In the genomic region with DNA sequence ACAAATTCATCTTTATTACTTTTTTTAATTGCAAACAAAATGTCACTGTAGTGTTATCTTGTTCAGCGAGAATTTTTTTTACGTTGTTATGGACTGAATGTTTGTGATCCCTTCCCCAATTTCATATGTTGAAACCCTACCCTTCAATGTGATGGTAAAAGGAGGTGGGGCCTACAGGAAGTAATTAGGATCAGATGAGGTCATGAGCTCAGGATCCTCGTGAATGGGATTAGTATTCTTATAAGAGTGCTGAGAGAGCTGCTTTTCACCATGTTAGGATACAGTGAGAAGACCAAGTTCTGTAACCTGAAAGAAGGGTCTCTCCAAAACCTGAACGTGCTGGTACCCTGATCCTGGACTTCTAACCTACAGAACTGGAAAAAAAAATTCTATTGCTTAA, we compare ENCODE assay signal across 20 cellular contexts.
DNase-seq lines count a peak whose midpoint lies in the region; ATAC-seq and TF ChIP-seq lines count a peak whose summit lies in the region.
"Had no signal": no experiment of that assay in that cellular context is flagged by ENCODE, and none has a peak within 500 bp of the region (broad histone marks: within the 10 kb centered on the region; RNA-seq: fewer than 3 reads in every experiment).

No MANE protein-coding gene starts in this region.

- no peak overlapping the region for H3K4me3 Mint-ChIP-seq in CD4-positive, alpha-beta T cell
- no peak overlapping the region for H3K4me3 Mint-ChIP-seq in T-cell
- H3K4me3 Mint-ChIP-seq: CD14-positive monocyte; CD8-positive, alpha-beta memory T cell; H9; IgD-negative memory B cell had no signal

- no peaks in the 10 kb centered on the region for H3K27me3 ChIP-seq in CD4-positive, alpha-beta T cell (ENCODE audit: control insufficient read depth, insufficient read depth, low read length)
- H3K27me3 ChIP-seq: BLaER1 had no signal

- POLR2A ChIA-PET in CD4-positive, alpha-beta T cell (lab: Charles Lee): no interaction called here
- POLR2A ChIA-PET in T-cell (lab: Charles Lee): no interaction called here

- CTCF ChIA-PET in CD4-positive, alpha-beta T cell (lab: Charles Lee): no interaction called here
- CTCF ChIA-PET in T-cell (lab: Charles Lee): no interaction called here

- no peak for TF ChIP-seq CTCF in CD4-positive, alpha-beta T cell (IDR thresholded peaks at IDR 0.05)

- H3K36me3 Mint-ChIP-seq in CD4-positive, alpha-beta T cell (ENCODE audit: low read depth): no peaks in the 10 kb centered on the region
- H3K36me3 Mint-ChIP-seq in T-cell: no peaks in the 10 kb centered on the region
- H3K36me3 Mint-ChIP-seq: CD14-positive monocyte; CD8-positive, alpha-beta memory T cell; IgD-negative memory B cell had no signal

- H3K27ac ChIP-seq in CD4-positive, alpha-beta T cell (ENCODE audit: low read depth, low read length): no peak overlapping the region
- H3K27ac ChIP-seq: BLaER1 had no signal

- H3K9me3 Mint-ChIP-seq in CD4-positive, alpha-beta T cell: peaks cover 21% of the 10 kb centered on the region
- H3K9me3 Mint-ChIP-seq in T-cell: peaks cover 11 to 26% (median 19%) of the 10 kb centered on the region in 3 donors

- peak; percentile 61 for DNase-seq in NCI-H82 (lab: John Stamatoyannopoulos, UW)
- no peak for DNase-seq in NCI-H82 treated with DMSO at 0.1 percent for 48 hours (lab: John Stamatoyannopoulos, UW; ENCODE audit: unreplicated experiment)
- DNase-seq in SK-MEL-5 (ENCODE audit: low read depth, low spot score): peak; percentile 4
- no peak for DNase-seq in left colon
- no peak for DNase-seq in globus pallidus (ENCODE audit: low spot score)
- no peak for DNase-seq in CD4-positive, alpha-beta T cell
- DNase-seq in T-cell: no peak
- DNase-seq in HuH-7.5 (ENCODE audit: low spot score): no peak
- DNase-seq: 8988T; CD8-positive, alpha-beta memory T cell; COR-L47; DMS 273 treated with DMSO at 0.1 percent for 48 hours; DMS53; DND-41; EL; GDM1; H9 had no signal

- H3K4me1 Mint-ChIP-seq in CD4-positive, alpha-beta T cell (ENCODE audit: low read depth): no peaks in the 10 kb centered on the region
- H3K4me1 Mint-ChIP-seq in T-cell: no peaks in the 10 kb centered on the region
- H3K4me1 Mint-ChIP-seq: CD14-positive monocyte; CD8-positive, alpha-beta memory T cell; IgD-negative memory B cell had no signal

- intact Hi-C loops in left colon (cut with DNase I, micrococcal nuclease): no loop called here
- intact Hi-C loops in CD4-positive, alpha-beta T cell (cut with DNase I, micrococcal nuclease): no loop called here

- no peaks in the 10 kb centered on the region for H3K27me3 Mint-ChIP-seq in CD4-positive, alpha-beta T cell
- no peaks in the 10 kb centered on the region for H3K27me3 Mint-ChIP-seq in T-cell
- H3K27me3 Mint-ChIP-seq: CD8-positive, alpha-beta memory T cell; IgD-negative memory B cell had no signal

- ATAC-seq in left colon (peak; percentile 53), T-cell (replicated peaks in 1 of 4) (no peak)
- no peak for ATAC-seq in CD4-positive, alpha-beta T cell (ENCODE audit: poor library complexity)

- no peak overlapping the region for H3K27ac Mint-ChIP-seq in CD4-positive, alpha-beta T cell
- H3K27ac Mint-ChIP-seq in T-cell: no peak overlapping the region
- H3K27ac Mint-ChIP-seq: CD14-positive monocyte, H9, IgD-negative memory B cell had no signal

- in situ Hi-C loops in SK-MEL-5 (cut with HindIII; ENCODE audit: low pct_unique_long_range_greater_than_20kb, low sequenced_read_pairs): no loop called here

- no peaks in the 10 kb centered on the region for H3K9me3 ChIP-seq in CD4-positive, alpha-beta T cell (ENCODE audit: control insufficient read depth, low read length)
- H3K9me3 ChIP-seq: BLaER1 had no signal

Comparison
In these comparisons a context has a peak if more than half of its experiments do, and no peak if none do; other contexts are left out.
1. DNase-seq: peak in NCI-H82 (single experiment) and SK-MEL-5 (single experiment); none in NCI-H82 treated with DMSO at 0.1 percent for 48 hours (single experiment), left colon (0 of 2), globus pallidus (single experiment), CD4-positive, alpha-beta T cell (0 of 10), T-cell (0 of 34) and HuH-7.5 (single experiment).